Comparison of ENCODE assay signal across 8 cellular contexts in the genomic region with DNA sequence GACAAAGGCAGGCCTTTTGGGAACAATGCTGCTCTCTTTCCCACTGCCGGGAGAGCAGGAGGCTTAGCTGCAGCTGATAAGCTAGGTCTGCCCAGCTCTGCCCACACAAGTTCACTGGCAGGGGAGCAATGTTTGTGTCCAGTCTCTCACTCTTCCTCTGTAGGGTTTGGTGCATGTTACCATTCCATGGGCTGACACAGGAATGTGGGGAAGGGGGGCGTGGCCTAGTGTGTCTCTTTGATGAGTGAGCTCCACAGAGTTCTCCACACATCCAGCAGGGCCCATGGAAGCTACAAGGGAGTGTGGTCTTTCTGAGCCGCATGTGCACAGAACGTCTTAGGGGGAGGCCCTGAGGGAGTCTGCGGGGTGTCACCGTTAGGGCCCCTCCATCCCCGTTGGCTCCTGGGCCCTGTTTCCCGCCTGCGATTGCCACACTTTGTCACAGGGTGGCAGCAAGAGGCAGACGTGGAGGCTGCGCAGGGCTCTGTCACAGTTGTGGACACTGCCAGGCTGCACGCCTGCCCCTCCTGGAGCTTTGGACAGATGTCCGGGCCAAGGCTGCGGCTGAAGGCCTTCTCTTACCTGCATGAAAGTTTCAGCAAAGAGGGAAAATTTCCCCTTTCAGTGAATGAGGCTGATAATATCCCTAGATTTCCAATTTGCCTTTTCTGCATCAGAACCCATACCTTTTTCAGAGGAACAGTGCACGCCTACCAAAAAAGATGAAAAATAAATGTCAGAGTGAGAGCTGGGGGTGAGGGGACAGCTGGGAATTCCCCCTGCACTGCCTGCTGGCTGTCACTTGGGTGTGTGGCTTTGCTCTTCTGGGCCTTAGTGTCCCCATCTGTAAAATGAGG. TPM values are rescaled to one million over a fixed set of nuclear protein-coding genes. Genes with fewer than 3 reads are reported as not detected.
A peak's percentile ranks its signal among the peaks of the same experiment; 100 is the strongest.
DNase-seq lines count a peak whose midpoint lies in the region; ATAC-seq and TF ChIP-seq lines count a peak whose summit lies in the region.

No MANE protein-coding gene starts in this region.

- no peak overlapping the region for H2AFZ ChIP-seq in smooth muscle cell (ENCODE audit: low read depth)

- no peak overlapping the region for H3K9ac ChIP-seq in smooth muscle cell (ENCODE audit: low read depth)

- H3K79me2 ChIP-seq in smooth muscle cell (ENCODE audit: low read depth) = no peaks in the 10 kb centered on the region

- no peaks in the 10 kb centered on the region for H3K9me3 ChIP-seq in heart left ventricle
- H3K9me3 ChIP-seq in smooth muscle cell (replicated peaks; ENCODE audit: low read depth) = no peaks in the 10 kb centered on the region

- no peak for TF ChIP-seq POLR2A in heart left ventricle (IDR thresholded peaks at IDR 0.05)

- H3K4me3 ChIP-seq in heart left ventricle (no peak overlapping the region), smooth muscle cell (no peak overlapping the region)

- no peak overlapping the region for H3K4me2 ChIP-seq in smooth muscle cell

- DNase-seq in Daoy (ENCODE audit: low read depth) (peak; percentile 59), HuH-7.5 (ENCODE audit: low spot score) (peak; percentile 19), heart left ventricle (peak; percentile 37 to 79 (median 56)), smooth muscle cell (lab: John Stamatoyannopoulos, UW; ENCODE audit: unreplicated experiment) (no peak)
- no peak for DNase-seq in activated naive CD4-positive, alpha-beta T cell treated with anti-CD3 and anti-CD28 coated beads, Interleukin-2, amount 50 U/mL, for 16 hours

- ATAC-seq in SK-N-SH treated with all-trans-retinoic acid at 6 μM for 48 hours (peak; percentile 39; the same call in 1 of the 3 replicates), heart left ventricle (peak; percentile 88 to 94 (median 92)), HG02885 (IDR thresholded peaks at IDR 0.05; ENCODE audit: poor library complexity, unreplicated experiment) (no peak), HG03196 (IDR thresholded peaks at IDR 0.05; ENCODE audit: unreplicated experiment) (no peak)

- H3F3A ChIP-seq in smooth muscle cell (ENCODE audit: low read depth) = no peaks in the 10 kb centered on the region

- TF ChIP-seq CTCF in heart left ventricle (IDR thresholded peaks at IDR 0.05) = peak; percentile 30 to 70 (median 59)
- TF ChIP-seq CTCF in smooth muscle cell (IDR thresholded peaks at IDR 0.05; ENCODE audit: borderline replicate concordance, insufficient read depth, poor library complexity, severe bottlenecking) = peak; percentile 50

- H4K20me1 ChIP-seq in smooth muscle cell (ENCODE audit: low read depth) = no peaks in the 10 kb centered on the region

- H3K36me3 ChIP-seq in heart left ventricle (no peaks in the 10 kb centered on the region), smooth muscle cell (ENCODE audit: low read depth) (no peaks in the 10 kb centered on the region)

- H3K27ac ChIP-seq in heart left ventricle (no peak overlapping the region), smooth muscle cell (ENCODE audit: low read depth) (no peak overlapping the region)

- H3K4me1 ChIP-seq in heart left ventricle (peaks cover 0 to 10% (median 0%) of the 10 kb centered on the region in 12 donors), smooth muscle cell (ENCODE audit: low read depth) (no peaks in the 10 kb centered on the region)

- 14 to 36% (median 16%) methylated on average over 5 to 15 of the region's 15 CpGs for WGBS in heart left ventricle, 4 donors
- WGBS in smooth muscle cell (ENCODE audit: low lambda C conversion rate) = 29% methylated on average over 15 of the region's 15 CpGs

- intact Hi-C loops in heart left ventricle (cut with DNase I) = loop anchor here in 9 of 10 donors (1.0 to 10.0 kb wide), 7 partner anchors 202 to 228 kb away; no protein-coding TSS in a partner anchor

- H3K27me3 ChIP-seq in heart left ventricle = no peaks in the 10 kb centered on the region
- H3K27me3 ChIP-seq in smooth muscle cell (ENCODE audit: low read depth) = peaks cover 34% of the 10 kb centered on the region

TF ChIP-seq in SK-N-SH treated with all-trans-retinoic acid at 6 μM for 48 hours, 23 proteins besides CTCF, POLR2A, EP300 and RAD21:
- TF ChIP-seq, protein P1, sequence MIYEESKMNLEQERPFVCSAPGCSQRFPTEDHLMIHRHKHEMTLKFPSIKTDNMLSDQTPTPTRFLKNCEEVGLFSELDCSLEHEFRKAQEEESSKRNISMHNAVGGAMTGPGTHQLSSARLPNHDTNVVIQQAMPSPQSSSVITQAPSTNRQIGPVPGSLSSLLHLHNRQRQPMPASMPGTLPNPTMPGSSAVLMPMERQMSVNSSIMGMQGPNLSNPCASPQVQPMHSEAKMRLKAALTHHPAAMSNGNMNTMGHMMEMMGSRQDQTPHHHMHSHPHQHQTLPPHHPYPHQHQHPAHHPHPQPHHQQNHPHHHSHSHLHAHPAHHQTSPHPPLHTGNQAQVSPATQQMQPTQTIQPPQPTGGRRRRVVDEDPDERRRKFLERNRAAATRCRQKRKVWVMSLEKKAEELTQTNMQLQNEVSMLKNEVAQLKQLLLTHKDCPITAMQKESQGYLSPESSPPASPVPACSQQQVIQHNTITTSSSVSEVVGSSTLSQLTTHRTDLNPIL (CRISPR knock-in tag; IDR thresholded peaks at IDR 0.05; ENCODE audit: low read depth) = no peak
- TF ChIP-seq ZFP30 (CRISPR knock-in tag; IDR thresholded peaks at IDR 0.05) (no peak), ARNTL (CRISPR knock-in tag; IDR thresholded peaks at IDR 0.05; ENCODE audit: borderline replicate concordance, low read depth) (no peak), GLIS3 (CRISPR knock-in tag; IDR thresholded peaks at IDR 0.05) (no peak), ZFP3 (CRISPR knock-in tag; IDR thresholded peaks at IDR 0.05) (no peak), OSR1 (CRISPR knock-in tag; IDR thresholded peaks at IDR 0.05) (no peak), TCF4 (CRISPR knock-in tag; IDR thresholded peaks at IDR 0.05; ENCODE audit: borderline replicate concordance) (no peak), ESRRG (CRISPR knock-in tag; IDR thresholded peaks at IDR 0.05) (no peak), ZNF8 (CRISPR knock-in tag; IDR thresholded peaks at IDR 0.05) (no peak), CSDC2 (CRISPR knock-in tag; IDR thresholded peaks at IDR 0.05) (no peak)
- TF ChIP-seq, protein P2, sequence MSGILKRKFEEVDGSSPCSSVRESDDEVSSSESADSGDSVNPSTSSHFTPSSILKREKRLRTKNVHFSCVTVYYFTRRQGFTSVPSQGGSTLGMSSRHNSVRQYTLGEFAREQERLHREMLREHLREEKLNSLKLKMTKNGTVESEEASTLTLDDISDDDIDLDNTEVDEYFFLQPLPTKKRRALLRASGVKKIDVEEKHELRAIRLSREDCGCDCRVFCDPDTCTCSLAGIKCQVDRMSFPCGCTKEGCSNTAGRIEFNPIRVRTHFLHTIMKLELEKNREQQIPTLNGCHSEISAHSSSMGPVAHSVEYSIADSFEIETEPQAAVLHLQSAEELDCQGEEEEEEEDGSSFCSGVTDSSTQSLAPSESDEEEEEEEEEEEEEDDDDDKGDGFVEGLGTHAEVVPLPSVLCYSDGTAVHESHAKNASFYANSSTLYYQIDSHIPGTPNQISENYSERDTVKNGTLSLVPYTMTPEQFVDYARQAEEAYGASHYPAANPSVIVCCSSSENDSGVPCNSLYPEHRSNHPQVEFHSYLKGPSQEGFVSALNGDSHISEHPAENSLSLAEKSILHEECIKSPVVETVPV (CRISPR knock-in tag; IDR thresholded peaks at IDR 0.05) = no peak
- TF ChIP-seq, protein P3, sequence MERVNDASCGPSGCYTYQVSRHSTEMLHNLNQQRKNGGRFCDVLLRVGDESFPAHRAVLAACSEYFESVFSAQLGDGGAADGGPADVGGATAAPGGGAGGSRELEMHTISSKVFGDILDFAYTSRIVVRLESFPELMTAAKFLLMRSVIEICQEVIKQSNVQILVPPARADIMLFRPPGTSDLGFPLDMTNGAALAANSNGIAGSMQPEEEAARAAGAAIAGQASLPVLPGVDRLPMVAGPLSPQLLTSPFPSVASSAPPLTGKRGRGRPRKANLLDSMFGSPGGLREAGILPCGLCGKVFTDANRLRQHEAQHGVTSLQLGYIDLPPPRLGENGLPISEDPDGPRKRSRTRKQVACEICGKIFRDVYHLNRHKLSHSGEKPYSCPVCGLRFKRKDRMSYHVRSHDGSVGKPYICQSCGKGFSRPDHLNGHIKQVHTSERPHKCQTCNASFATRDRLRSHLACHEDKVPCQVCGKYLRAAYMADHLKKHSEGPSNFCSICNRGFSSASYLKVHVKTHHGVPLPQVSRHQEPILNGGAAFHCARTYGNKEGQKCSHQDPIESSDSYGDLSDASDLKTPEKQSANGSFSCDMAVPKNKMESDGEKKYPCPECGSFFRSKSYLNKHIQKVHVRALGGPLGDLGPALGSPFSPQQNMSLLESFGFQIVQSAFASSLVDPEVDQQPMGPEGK (CRISPR knock-in tag; IDR thresholded peaks at IDR 0.05; ENCODE audit: borderline replicate concordance) = no peak

RNA-seq across cellular contexts. Expression of a gene that starts 24.3 kb away (rescaled TPM):
- total RNA-seq in Daoy (2014; rRNA removed; shearing (Covaris generic)) = 1.3 and 2.0 TPM in 2 replicates
- total RNA-seq in heart left ventricle = 10 to 100 TPM in 6 of 9 donors, 1 to 10 TPM in 3; 7.2 to 25.1 (median 12.8) TPM
- polyA plus RNA-seq in heart left ventricle = 10 to 100 TPM in 1 of 2 donors, under 1 TPM in 1; 0.17 to 18.8 TPM
- total RNA-seq in smooth muscle cell = 0.09 and 0.90 TPM in 2 replicates
- 0.05 and 0.15 TPM in 2 replicates for polyA plus RNA-seq in smooth muscle cell

Comparison
In these comparisons a context has a peak if more than half of its experiments do, and no peak if none do; other contexts are left out.
1. DNase-seq: peak in Daoy (single experiment), HuH-7.5 (single experiment) and heart left ventricle (5 of 5); none in smooth muscle cell (single experiment) and activated naive CD4-positive, alpha-beta T cell treated with anti-CD3 and anti-CD28 coated beads, Interleukin-2, amount 50 U/mL, for 16 hours (single experiment).
2. ATAC-seq: peak in SK-N-SH treated with all-trans-retinoic acid at 6 μM for 48 hours (single experiment) and heart left ventricle (4 of 4); none in HG02885 (single experiment) and HG03196 (single experiment).